Comparison of ENCODE assay signal across 22 cellular contexts in genomic region chr7:127803626-127804025, GRCh38.
DNase-seq lines count a peak whose midpoint lies in the region; ATAC-seq, FAIRE-seq and TF ChIP-seq lines count a peak whose summit lies in the region.
"Had no signal": no experiment of that assay in that cellular context is flagged by ENCODE, and none has a peak within 500 bp of the region (broad histone marks: within the 10 kb centered on the region; RNA-seq: fewer than 3 reads in every experiment).

No MANE protein-coding gene starts in this region.

- no peak overlapping the region for H3K9ac ChIP-seq in HepG2 (ENCODE audit: insufficient read depth, low read depth, low read length)

- intact Hi-C loops in HepG2 (cut with micrococcal nuclease; ENCODE audit: unreplicated experiment) (no loop called here), right lobe of liver (cut with DNase I) (no loop called here), Right ventricle myocardium inferior (cut with DNase I) (no loop called here)

- FAIRE-seq in HepG2 (lab: Jason Lieb, UNC): no peak
- no peak for FAIRE-seq in bronchial epithelial cell (lab: Jason Lieb, UNC)
- FAIRE-seq: pancreas had no signal

- TF ChIP-seq EP300 in HepG2 (IDR thresholded peaks at IDR 0.05; ENCODE audit: low read depth in 2 of 2, low read length in 2 of 2): no peak
- no peak for TF ChIP-seq EP300 in HepG2 (CRISPR knock-in tag; IDR thresholded peaks at IDR 0.05; ENCODE audit: borderline replicate concordance)

- H3K79me2 ChIP-seq in HepG2 (ENCODE audit: insufficient read depth, low read length): peaks cover 10% of the 10 kb centered on the region

- ATAC-seq in HepG2: no peak
- ATAC-seq in right lobe of liver: no peak
- no peak for ATAC-seq in GM18519 (IDR thresholded peaks at IDR 0.05; ENCODE audit: low FRiP score, unreplicated experiment)
- no peak for ATAC-seq in Right ventricle myocardium inferior
- ATAC-seq: activated T-cell treated with anti-CD3 and anti-CD28 coated beads, Interleukin-2, amount 50 U/mL, for 4 hours; effector memory CD8-positive, alpha-beta T cell; left lobe of liver; natural killer cell treated with Interleukin-12 subunit alpha and Interleukin-12 subunit beta and Interleukin-15 and Interleukin-18, amount 100 ng/mL, for 72 hours; pancreas; right cardiac atrium had no signal

- H4K20me1 ChIP-seq in HepG2 (ENCODE audit: insufficient read depth, low read length): peaks cover 11% of the 10 kb centered on the region; the same call in 1 of the 2 replicates

- H2AFZ ChIP-seq in HepG2 (ENCODE audit: low read length): no peak overlapping the region

- peaks cover 8 to 30% of the 10 kb centered on the region in 2 experiments for H3K36me3 ChIP-seq in HepG2 (replicated peaks in 1 of 2; ENCODE audit: control insufficient read depth in 1 of 2, insufficient read depth in 2 of 2, low read length in 2 of 2)
- peaks cover 0 to 13% (median 6%) of the 10 kb centered on the region in 4 donors for H3K36me3 ChIP-seq in right lobe of liver
- peaks cover 3% of the 10 kb centered on the region for H3K36me3 ChIP-seq in bronchial epithelial cell (ENCODE audit: control insufficient read depth, insufficient read depth, low read length)
- H3K36me3 ChIP-seq in Peyer's patch: peaks cover 0 to 4% (median 0%) of the 10 kb centered on the region in 3 donors

- in situ Hi-C loops in HepG2 (cut with HindIII; ENCODE audit: extremely low pct_ligation_motif_present, low pct_unique_long_range_greater_than_20kb): no loop called here

- DNase-seq in HepG2 (ENCODE audit: low spot score) (no peak), right lobe of liver (no peak), NCI-H69 (lab: John Stamatoyannopoulos, UW) (peak; percentile 46), bronchial epithelial cell (ENCODE audit: low read depth) (peak; percentile 41), Right ventricle myocardium inferior (ENCODE audit: missing footprints) (no peak), Peyer's patch (no peak)
- DNase-seq in stimulated activated CD4-positive, alpha-beta T cell treated with anti-CD3 and anti-CD28 coated beads, Interleukin-4, amount 100 ng/mL, for 4 hours: no peak
- DNase-seq: ACHN; activated CD4-positive, CD25-positive, alpha-beta regulatory T cell treated with anti-CD3 and anti-CD28 coated beads, Interleukin-2, amount 50 U/mL, for 72 hours; activated CD8-positive, alpha-beta memory T cell treated with anti-CD3 and anti-CD28 coated beads for 24 hours; activated naive CD4-positive, alpha-beta T cell treated with anti-CD3 and anti-CD28 coated beads for 36 hours; activated T-cell treated with anti-CD3 and anti-CD28 coated beads, Interleukin-2, amount 50 U/mL, for 4 hours; effector memory CD8-positive, alpha-beta T cell; esophagus squamous epithelium; NCI-H1417 treated with DMSO at 0.1 percent for 48 hours; NCI-H345; NK-92 treated with Interleukin-12 subunit alpha and Interleukin-12 subunit beta, amount 100 ng/mL, for 24 hours; pancreas; right cardiac atrium had no signal

- H3K27me3 ChIP-seq in HepG2 (ENCODE audit: control insufficient read depth in 1 of 2, insufficient read depth in 2 of 2, low read length in 2 of 2) (no peaks in the 10 kb centered on the region), right lobe of liver (no peaks in the 10 kb centered on the region), bronchial epithelial cell (ENCODE audit: control insufficient read depth, insufficient read depth, low read length) (no peaks in the 10 kb centered on the region), Peyer's patch (no peaks in the 10 kb centered on the region)
- H3K27me3 ChIP-seq: esophagus squamous epithelium, pancreas had no signal

- no peak for TF ChIP-seq CTCF in HepG2 (CRISPR knock-in tag; IDR thresholded peaks at IDR 0.05)
- no peak for TF ChIP-seq CTCF in right lobe of liver (IDR thresholded peaks at IDR 0.05)
- TF ChIP-seq CTCF in bronchial epithelial cell (IDR thresholded peaks at IDR 0.05; ENCODE audit: insufficient read depth, low read length, severe bottlenecking): no peak
- no peak for TF ChIP-seq CTCF in Peyer's patch (IDR thresholded peaks at IDR 0.05)

- POLR2A ChIA-PET in HepG2 (lab: Yijun Ruan, JAX): no interaction called here

- H3K4me3 ChIP-seq in HepG2 (replicated peaks in 1 of 3; ENCODE audit: insufficient read depth in 1 of 3, low read depth in 2 of 3, low read length in 3 of 3): no peak overlapping the region
- H3K4me3 ChIP-seq in right lobe of liver: no peak overlapping the region
- no peak overlapping the region for H3K4me3 ChIP-seq in bronchial epithelial cell (ENCODE audit: low read depth, low read length)
- H3K4me3 ChIP-seq in Peyer's patch: no peak overlapping the region
- H3K4me3 ChIP-seq: esophagus squamous epithelium, pancreas had no signal

- H3K4me2 ChIP-seq in HepG2 (ENCODE audit: low read depth, low read length): no peak overlapping the region

- CTCF ChIA-PET in HepG2 (lab: Yijun Ruan, JAX; ENCODE audit: low intra/inter-chr PET ratio, low total read pairs): no interaction called here

- H3K9me3 ChIP-seq in HepG2 (ENCODE audit: low read length): no peaks in the 10 kb centered on the region
- H3K9me3 ChIP-seq in right lobe of liver: no peaks in the 10 kb centered on the region
- no peaks in the 10 kb centered on the region for H3K9me3 ChIP-seq in Peyer's patch
- H3K9me3 ChIP-seq: esophagus squamous epithelium, pancreas had no signal

- H3K4me1 ChIP-seq in HepG2 (ENCODE audit: insufficient read depth, low read length) (peaks cover 34% of the 10 kb centered on the region), right lobe of liver (no peaks in the 10 kb centered on the region), Peyer's patch (no peaks in the 10 kb centered on the region)
- H3K4me1 ChIP-seq: esophagus squamous epithelium had no signal

- no peak for TF ChIP-seq RAD21 in HepG2 (CRISPR knock-in tag; IDR thresholded peaks at IDR 0.05)

- BruUV-seq in HepG2 (replicated peaks; lab: Mats Ljungman, UMichigan): no TSS peak

- H3K27ac ChIP-seq in HepG2 (ENCODE audit: extremely low read length, insufficient read depth, low read length) (no peak overlapping the region), right lobe of liver (no peak overlapping the region), Peyer's patch (no peak overlapping the region)
- H3K27ac ChIP-seq: esophagus squamous epithelium, pancreas had no signal

- TF ChIP-seq POLR2A in HepG2 (IDR thresholded peaks at IDR 0.05; ENCODE audit: insufficient read depth in 1 of 2, low read depth in 2 of 2, low read length in 2 of 2) (no peak), right lobe of liver (IDR thresholded peaks at IDR 0.05) (no peak), Peyer's patch (IDR thresholded peaks at IDR 0.05) (no peak)

- WGBS in HepG2 (ENCODE audit: low lambda C conversion rate): 92% methylated on average over 2 of the region's 2 CpGs
- WGBS in right lobe of liver (ENCODE audit: insufficient coverage, low coverage, low lambda C conversion rate, missing lambda C conversion rate): 75% methylated on average over 2 of the region's 2 CpGs

TF ChIP-seq in HepG2, 621 proteins besides CTCF, POLR2A, EP300 and RAD21:
- TF ChIP-seq LCORL (IDR thresholded peaks at IDR 0.05): peak; percentile 93
- no peak for TF ChIP-seq LCORL (CRISPR knock-in tag; IDR thresholded peaks at IDR 0.05)
- TF ChIP-seq TIGD3 (CRISPR knock-in tag; IDR thresholded peaks at IDR 0.05; ENCODE audit: borderline replicate concordance): no peak
- TF ChIP-seq ZBED4 (CRISPR knock-in tag; IDR thresholded peaks at IDR 0.05; ENCODE audit: borderline replicate concordance): no peak

Comparison
In these comparisons a context has a peak if more than half of its experiments do, and no peak if none do; other contexts are left out.
1. DNase-seq: peak in NCI-H69 (single experiment) and bronchial epithelial cell (single experiment); none in HepG2 (single experiment), right lobe of liver (0 of 3), Right ventricle myocardium inferior (single experiment), stimulated activated CD4-positive, alpha-beta T cell treated with anti-CD3 and anti-CD28 coated beads, Interleukin-4, amount 100 ng/mL, for 4 hours (0 of 2) and Peyer's patch (0 of 3).